Comparison of ENCODE assay signal across 8 cellular contexts in genomic region chr9:137128158-137129088, GRCh38. TPM values are rescaled to one million over a fixed set of nuclear protein-coding genes. Genes with fewer than 3 reads are reported as not detected.
DNase-seq lines count a peak whose midpoint lies in the region; ATAC-seq and TF ChIP-seq lines count a peak whose summit lies in the region.

No MANE protein-coding gene starts in this region.

- TF ChIP-seq CTCF in chondrocyte (IDR thresholded peaks at IDR 0.05), result no peak
- TF ChIP-seq CTCF in nephron progenitor cell (IDR thresholded peaks at IDR 0.05), result no peak

- H3K4me3 Mint-ChIP-seq in chondrocyte (ENCODE audit: unreplicated experiment) (peak overlapping the region; percentile 75), nephron progenitor cell (peak overlapping the region; percentile 89)

- H3K4me1 Mint-ChIP-seq in chondrocyte (ENCODE audit: low read depth), result peaks cover 26% of the 10 kb centered on the region
- H3K4me1 Mint-ChIP-seq in nephron progenitor cell, result peaks cover 24% of the 10 kb centered on the region

- no peaks in the 10 kb centered on the region for H3K36me3 Mint-ChIP-seq in chondrocyte (ENCODE audit: low read depth)
- no peaks in the 10 kb centered on the region for H3K36me3 Mint-ChIP-seq in nephron progenitor cell (ENCODE audit: low read depth)

- H3K27ac Mint-ChIP-seq in chondrocyte (ENCODE audit: unreplicated experiment) (peak overlapping the region; percentile 80), nephron progenitor cell (no peak overlapping the region)

- DNase-seq in MV-4-11 (lab: John Stamatoyannopoulos, UW) (peak; percentile 34), chondrocyte (ENCODE audit: low spot score) (no peak), nephron progenitor cell (no peak), putamen (ENCODE audit: low spot score) (no peak), globus pallidus (ENCODE audit: low spot score) (no peak)

- no peaks in the 10 kb centered on the region for H3K9me3 Mint-ChIP-seq in chondrocyte (ENCODE audit: low read depth)
- peaks cover 7% of the 10 kb centered on the region for H3K9me3 Mint-ChIP-seq in nephron progenitor cell

- ATAC-seq in GM18867 (IDR thresholded peaks at IDR 0.05; ENCODE audit: unreplicated experiment) (peak; percentile 1), HG02970 (IDR thresholded peaks at IDR 0.05; ENCODE audit: low FRiP score, unreplicated experiment) (no peak), HG02623 (IDR thresholded peaks at IDR 0.05; ENCODE audit: unreplicated experiment) (no peak)

- H3K27me3 Mint-ChIP-seq in chondrocyte (ENCODE audit: low read depth), result peaks cover 2% of the 10 kb centered on the region
- H3K27me3 Mint-ChIP-seq in nephron progenitor cell (ENCODE audit: low read depth, poor library complexity), result peaks cover 35% of the 10 kb centered on the region

RNA-seq across cellular contexts. Expression of gene GRIN1, which starts 10.5 kb away (rescaled TPM):
- total RNA-seq in chondrocyte, result 0.07 TPM in 1 of 3 replicates, not detected in the others

RNA-seq across cellular contexts. Expression of gene DPP7, which starts 13.9 kb away (rescaled TPM):
- 54.0 to 85.0 TPM (median 82.2 TPM) in 3 replicates for total RNA-seq in chondrocyte

RNA-seq across cellular contexts. Expression of gene LRRC26, which starts 41.4 kb away (rescaled TPM):
- total RNA-seq in chondrocyte, result not detected in 3 replicates

RNA-seq across cellular contexts. Expression of gene MAN1B1, which starts 41.6 kb away (rescaled TPM):
- total RNA-seq in chondrocyte, result 105 to 117 TPM (median 106 TPM) in 3 replicates

RNA-seq across cellular contexts. Expression of gene TMEM210, which starts 43.4 kb away (rescaled TPM):
- total RNA-seq in chondrocyte, result not detected in 3 replicates
